ENCODE assay signal across 1 cellular context in genomic region chr12:9113987-9114309, GRCh38.
TF ChIP-seq lines count a peak whose summit lies in the region.

No MANE protein-coding gene starts in this region.

TF ChIP-seq in HepG2, 621 proteins besides CTCF, POLR2A, EP300 and RAD21 (continued from another document and continues in another):
- TF ChIP-seq PAF1 (CRISPR knock-in tag; IDR thresholded peaks at IDR 0.05) (no peak; the same call in none of the 2 replicates), SIN3B (IDR thresholded peaks at IDR 0.05; ENCODE audit: low read length) (no peak), NCOR1 (IDR thresholded peaks at IDR 0.05; ENCODE audit: borderline replicate concordance, low read length) (no peak), ZFY (CRISPR knock-in tag; IDR thresholded peaks at IDR 0.05) (no peak), TP53 (CRISPR knock-in tag; conservative IDR thresholded peaks at IDR 0.05) (no peak; the same call in 1 of the 2 replicates), BCL6 (CRISPR knock-in tag; IDR thresholded peaks at IDR 0.05) (peak; percentile 87), ZNF326 (CRISPR knock-in tag; IDR thresholded peaks at IDR 0.05; ENCODE audit: borderline replicate concordance) (no peak), KIAA2018 (CRISPR knock-in tag; IDR thresholded peaks at IDR 0.05; ENCODE audit: borderline replicate concordance) (no peak), ZNF331 (CRISPR knock-in tag; IDR thresholded peaks at IDR 0.05) (0 out of 2 replicates have a peak, but pooled peaks have one; percentile 16), ZNF678 (CRISPR knock-in tag; IDR thresholded peaks at IDR 0.05) (no peak), THAP11 (CRISPR knock-in tag; IDR thresholded peaks at IDR 0.05) (no peak; the same call in 1 of the 2 replicates), ZNF441 (CRISPR knock-in tag; IDR thresholded peaks at IDR 0.05; ENCODE audit: borderline replicate concordance) (no peak), ZNF703 (CRISPR knock-in tag; IDR thresholded peaks at IDR 0.05; ENCODE audit: borderline replicate concordance) (no peak), ZNF629 (CRISPR knock-in tag; conservative IDR thresholded peaks at IDR 0.05) (no peak), TFDP1 (CRISPR knock-in tag; IDR thresholded peaks at IDR 0.05; ENCODE audit: borderline replicate concordance) (peak; percentile 28; the same call in 1 of the 2 replicates), ZNF24 (IDR thresholded peaks at IDR 0.05) (no peak), REPIN1 (CRISPR knock-in tag; IDR thresholded peaks at IDR 0.05; ENCODE audit: borderline replicate concordance, low read depth) (no peak; the same call in 1 of the 2 replicates), RNF2 (conservative IDR thresholded peaks at IDR 0.05; ENCODE audit: low read depth) (no peak), KAT8 (CRISPR knock-in tag; IDR thresholded peaks at IDR 0.05) (no peak), KLF13 (CRISPR knock-in tag; IDR thresholded peaks at IDR 0.05) (no peak), BHLHE40 (IDR thresholded peaks at IDR 0.05; ENCODE audit: low read length) (no peak), PHF20 (CRISPR knock-in tag; IDR thresholded peaks at IDR 0.05) (no peak), ZNF549 (CRISPR knock-in tag; IDR thresholded peaks at IDR 0.05) (no peak), ZNF430 (CRISPR knock-in tag; IDR thresholded peaks at IDR 0.05) (no peak), ZNF484 (CRISPR knock-in tag; IDR thresholded peaks at IDR 0.05; ENCODE audit: borderline replicate concordance, low read depth) (no peak), ZMYM4 (CRISPR knock-in tag; IDR thresholded peaks at IDR 0.05) (no peak), PHF8 (CRISPR knock-in tag; IDR thresholded peaks at IDR 0.05) (no peak; the same call in none of the 2 replicates), SNAPC4 (CRISPR knock-in tag; IDR thresholded peaks at IDR 0.05) (no peak), ZNF660 (CRISPR knock-in tag; IDR thresholded peaks at IDR 0.05; ENCODE audit: borderline replicate concordance, low read depth) (no peak), ZNF274 (CRISPR knock-in tag; IDR thresholded peaks at IDR 0.05) (no peak), SRSF1 (optimal IDR thresholded peaks at IDR 0.05; ENCODE audit: low read depth, low read length) (no peak), THRA (CRISPR knock-in tag; IDR thresholded peaks at IDR 0.05; ENCODE audit: borderline replicate concordance) (peak; percentile 57), ZNF317 (CRISPR knock-in tag; IDR thresholded peaks at IDR 0.05) (no peak), ZZZ3 (CRISPR knock-in tag; IDR thresholded peaks at IDR 0.05; ENCODE audit: borderline replicate concordance) (no peak), SNAI1 (CRISPR knock-in tag; IDR thresholded peaks at IDR 0.05; ENCODE audit: borderline replicate concordance) (no peak), CC2D1A (CRISPR knock-in tag; IDR thresholded peaks at IDR 0.05) (no peak), ZFP36L1 (CRISPR knock-in tag; IDR thresholded peaks at IDR 0.05) (no peak)
- TF ChIP-seq, protein P1, sequence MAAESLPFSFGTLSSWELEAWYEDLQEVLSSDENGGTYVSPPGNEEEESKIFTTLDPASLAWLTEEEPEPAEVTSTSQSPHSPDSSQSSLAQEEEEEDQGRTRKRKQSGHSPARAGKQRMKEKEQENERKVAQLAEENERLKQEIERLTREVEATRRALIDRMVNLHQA (CRISPR knock-in tag; IDR thresholded peaks at IDR 0.05): no peak
- TF ChIP-seq, protein P2, sequence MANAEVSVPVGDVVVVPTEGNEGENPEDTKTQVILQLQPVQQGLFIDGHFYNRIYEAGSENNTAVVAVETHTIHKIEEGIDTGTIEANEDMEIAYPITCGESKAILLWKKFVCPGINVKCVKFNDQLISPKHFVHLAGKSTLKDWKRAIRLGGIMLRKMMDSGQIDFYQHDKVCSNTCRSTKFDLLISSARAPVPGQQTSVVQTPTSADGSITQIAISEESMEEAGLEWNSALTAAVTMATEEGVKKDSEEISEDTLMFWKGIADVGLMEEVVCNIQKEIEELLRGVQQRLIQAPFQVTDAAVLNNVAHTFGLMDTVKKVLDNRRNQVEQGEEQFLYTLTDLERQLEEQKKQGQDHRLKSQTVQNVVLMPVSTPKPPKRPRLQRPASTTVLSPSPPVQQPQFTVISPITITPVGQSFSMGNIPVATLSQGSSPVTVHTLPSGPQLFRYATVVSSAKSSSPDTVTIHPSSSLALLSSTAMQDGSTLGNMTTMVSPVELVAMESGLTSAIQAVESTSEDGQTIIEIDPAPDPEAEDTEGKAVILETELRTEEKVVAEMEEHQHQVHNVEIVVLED (CRISPR knock-in tag; IDR thresholded peaks at IDR 0.05; ENCODE audit: borderline replicate concordance): no peak
- TF ChIP-seq, protein P3, sequence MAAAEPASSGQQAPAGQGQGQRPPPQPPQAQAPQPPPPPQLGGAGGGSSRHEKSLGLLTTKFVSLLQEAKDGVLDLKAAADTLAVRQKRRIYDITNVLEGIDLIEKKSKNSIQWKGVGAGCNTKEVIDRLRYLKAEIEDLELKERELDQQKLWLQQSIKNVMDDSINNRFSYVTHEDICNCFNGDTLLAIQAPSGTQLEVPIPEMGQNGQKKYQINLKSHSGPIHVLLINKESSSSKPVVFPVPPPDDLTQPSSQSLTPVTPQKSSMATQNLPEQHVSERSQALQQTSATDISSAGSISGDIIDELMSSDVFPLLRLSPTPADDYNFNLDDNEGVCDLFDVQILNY (CRISPR knock-in tag; conservative IDR thresholded peaks at IDR 0.05): no peak
- TF ChIP-seq, protein P4, sequence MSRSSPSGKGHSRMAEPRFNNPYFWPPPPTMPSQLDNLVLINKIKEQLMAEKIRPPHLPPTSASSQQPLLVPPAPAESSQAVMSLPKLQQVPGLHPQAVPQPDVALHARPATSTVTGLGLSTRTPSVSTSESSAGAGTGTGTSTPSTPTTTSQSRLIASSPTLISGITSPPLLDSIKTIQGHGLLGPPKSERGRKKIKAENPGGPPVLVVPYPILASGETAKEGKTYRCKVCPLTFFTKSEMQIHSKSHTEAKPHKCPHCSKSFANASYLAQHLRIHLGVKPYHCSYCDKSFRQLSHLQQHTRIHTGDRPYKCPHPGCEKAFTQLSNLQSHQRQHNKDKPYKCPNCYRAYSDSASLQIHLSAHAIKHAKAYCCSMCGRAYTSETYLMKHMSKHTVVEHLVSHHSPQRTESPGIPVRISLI (CRISPR knock-in tag; IDR thresholded peaks at IDR 0.05; ENCODE audit: borderline replicate concordance): no peak
- TF ChIP-seq, protein P5, sequence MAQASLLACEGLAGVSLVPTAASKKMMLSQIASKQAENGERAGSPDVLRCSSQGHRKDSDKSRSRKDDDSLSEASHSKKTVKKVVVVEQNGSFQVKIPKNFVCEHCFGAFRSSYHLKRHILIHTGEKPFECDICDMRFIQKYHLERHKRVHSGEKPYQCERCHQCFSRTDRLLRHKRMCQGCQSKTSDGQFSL (CRISPR knock-in tag; IDR thresholded peaks at IDR 0.05): no peak
